ENCODE assay signal across 35 cellular contexts in the genomic region with DNA sequence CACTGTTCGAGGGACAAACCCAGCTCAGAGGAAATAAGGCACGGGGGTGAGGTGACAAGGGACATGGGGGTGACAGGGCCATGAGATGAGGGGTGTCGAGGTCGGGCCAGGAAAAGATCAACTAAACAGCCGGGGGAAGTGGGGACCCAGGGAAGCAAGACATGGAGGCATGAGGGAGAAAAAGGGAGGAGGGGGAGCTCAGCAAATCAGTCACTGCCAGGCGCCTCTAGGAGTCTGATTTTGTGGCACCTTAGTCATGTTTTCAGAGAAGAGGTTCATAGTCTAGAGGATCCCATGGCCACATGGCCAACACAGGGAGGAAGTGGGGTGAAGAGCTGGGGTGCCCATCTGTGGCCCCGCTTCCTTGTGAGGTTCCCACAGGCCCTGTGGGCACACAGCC.
"Had no signal": no experiment of that assay in that cellular context is flagged by ENCODE, and none has a peak within 500 bp of the region (broad histone marks: within the 10 kb centered on the region; RNA-seq: fewer than 3 reads in every experiment).

No MANE protein-coding gene starts in this region.

- H3K27ac ChIP-seq: KMS-11 had no signal

- DNase-seq: Kasumi-1, KG1, MG63, MM.1S, MV-4-11, NCI-H1048, NCI-H1092, NCI-H1092 treated with DMSO at 0.1 percent for 48 hours, NCI-H1105, NCI-H1105 treated with DMSO at 0.1 percent for 48 hours, NCI-H1417, NCI-H1417 treated with DMSO at 0.1 percent for 48 hours, NCI-H1436, NCI-H1436 treated with DMSO at 0.1 percent for 48 hours, NCI-H146, NCI-H1694, NCI-H1694 treated with DMSO at 0.1 percent for 48 hours, NCI-H187, NCI-H187 treated with DMSO at 0.1 percent for 48 hours, NCI-H1930, NCI-H2029, NCI-H2029 treated with DMSO at 0.1 percent for 48 hours, NCI-H2081, NCI-H2081 treated with DMSO at 0.1 percent for 48 hours, NCI-H2107, NCI-H2171, NCI-H2171 treated with DMSO at 0.1 percent for 48 hours, NCI-H2227 treated with DMSO at 0.1 percent for 48 hours, NCI-H226, NCI-H345, NCI-H446, NCI-H446 treated with DMSO at 0.1 percent for 48 hours, NCI-H510A, NCI-H510A treated with DMSO at 0.1 percent for 48 hours had no signal

- H3K9me3 ChIP-seq: MG63 had no signal

- H3K27me3 ChIP-seq: MG63 had no signal

- H3K36me3 ChIP-seq: MG63 had no signal

- H3K9ac ChIP-seq: KMS-11 had no signal

- H3K4me2 ChIP-seq: KMS-11 had no signal

- H3K4me3 ChIP-seq: MG63 had no signal
